Comparison of ENCODE assay signal across 23 cellular contexts in genomic region chr17:6796887-6797490, GRCh38. TPM values are rescaled to one million over a fixed set of nuclear protein-coding genes. Genes with fewer than 3 reads are reported as not detected.
DNase-seq lines count a peak whose midpoint lies in the region; ATAC-seq, FAIRE-seq and TF ChIP-seq lines count a peak whose summit lies in the region.
"Had no signal": no experiment of that assay in that cellular context is flagged by ENCODE, and none has a peak within 500 bp of the region (broad histone marks: within the 10 kb centered on the region; RNA-seq: fewer than 3 reads in every experiment).

No MANE protein-coding gene starts in this region.

- peak; percentile 86 for FAIRE-seq in keratinocyte (lab: Jason Lieb, UNC)
- FAIRE-seq: astrocyte had no signal

- H3K4me2 ChIP-seq in keratinocyte (ENCODE audit: control insufficient read depth, extremely low read depth, insufficient read depth, low read depth, low read length): peak overlapping the region; percentile 41

- H3K36me3 ChIP-seq in keratinocyte (ENCODE audit: control insufficient read depth in 2 of 2, extremely low read depth in 1 of 2, insufficient read depth in 2 of 2, low read length in 2 of 2): no peaks in the 10 kb centered on the region
- H3K36me3 ChIP-seq: colonic mucosa, heart left ventricle, Peyer's patch had no signal

- H3K9ac ChIP-seq in keratinocyte (ENCODE audit: control insufficient read depth, extremely low read depth, insufficient read depth, low read length): no peak overlapping the region

- TF ChIP-seq CTCF in AG10803 (conservative IDR thresholded peaks at IDR 0.05; ENCODE audit: low read length) (no peak), keratinocyte (optimal IDR thresholded peaks at IDR 0.05 in 1 of 3, IDR thresholded peaks at IDR 0.05 in 1 of 3, conservative IDR thresholded peaks at IDR 0.05 in 1 of 3; ENCODE audit: extremely low read depth in 1 of 3, insufficient read depth in 2 of 3, low read length in 3 of 3) (no peak)

- ATAC-seq in sciatic nerve: no peak
- no peak for ATAC-seq in HG03442 (IDR thresholded peaks at IDR 0.05; ENCODE audit: unreplicated experiment)
- no peak for ATAC-seq in HG03457 (IDR thresholded peaks at IDR 0.05; ENCODE audit: unreplicated experiment)
- ATAC-seq: heart left ventricle had no signal

- no peaks in the 10 kb centered on the region for H3K79me2 ChIP-seq in keratinocyte (ENCODE audit: control insufficient read depth, insufficient read depth, low read length)

- H3K27ac ChIP-seq in keratinocyte (ENCODE audit: control insufficient read depth, insufficient read depth, low read length): peak overlapping the region; percentile 8
- H3K27ac ChIP-seq: colonic mucosa, heart left ventricle, Peyer's patch had no signal

- H3K27me3 ChIP-seq in keratinocyte (ENCODE audit: control insufficient read depth, extremely low read depth, insufficient read depth, low read length): no peaks in the 10 kb centered on the region
- H3K27me3 ChIP-seq: colonic mucosa, Peyer's patch had no signal

- DNase-seq in AG10803 (ENCODE audit: low read depth) (peak; percentile 54), LHCN-M2 (ENCODE audit: low read depth) (peak; percentile 79), amniotic epithelial cell (ENCODE audit: low read depth) (peak; percentile 22), keratinocyte (ENCODE audit: low read depth, low spot score) (peak; percentile 79), sciatic nerve (ENCODE audit: low spot score) (no peak), HT-29 (ENCODE audit: low spot score) (no peak)
- DNase-seq: activated CD4-positive, alpha-beta T cell treated with anti-CD3 and anti-CD28 coated beads, Interleukin-2, amount 10 ng/mL, durations not matched to agents 7 days and 5 days; activated naive CD4-positive, alpha-beta T cell treated with anti-CD3 and anti-CD28 coated beads for 36 hours; colonic mucosa; heart left ventricle; IMR-90; islet precursor cell; mesendoderm; NCI-H1092 treated with DMSO at 0.1 percent for 48 hours; Peyer's patch had no signal

- dilution Hi-C loops in keratinocyte (cut with MboI; ENCODE audit: extremely low pct_ligation_motif_present, low sequenced_read_pairs): no loop called here

- no peak overlapping the region for H2AFZ ChIP-seq in keratinocyte (ENCODE audit: control insufficient read depth, low read length)

- H3K4me3 ChIP-seq in AG10803 (ENCODE audit: low read length) (no peak overlapping the region), keratinocyte (ENCODE audit: control insufficient read depth in 2 of 3, extremely low read depth in 1 of 3, insufficient read depth in 2 of 3, low read depth in 1 of 3, low read length in 3 of 3) (no peak overlapping the region)
- H3K4me3 ChIP-seq: colonic mucosa, heart left ventricle, Peyer's patch had no signal

- H3K9me3 ChIP-seq in keratinocyte (ENCODE audit: control insufficient read depth, low read depth, low read length): no peaks in the 10 kb centered on the region
- H3K9me3 ChIP-seq: colonic mucosa, heart left ventricle, Peyer's patch had no signal

- intact Hi-C loops in sciatic nerve (cut with DNase I): no loop called here

- no peaks in the 10 kb centered on the region for H4K20me1 ChIP-seq in keratinocyte (ENCODE audit: control insufficient read depth, extremely low read depth, insufficient read depth, low read length)

- H3K9me1 ChIP-seq in keratinocyte (ENCODE audit: control insufficient read depth, extremely low read depth, insufficient read depth, low read length): no peaks in the 10 kb centered on the region

- peaks cover 24% of the 10 kb centered on the region for H3K4me1 ChIP-seq in keratinocyte (ENCODE audit: control insufficient read depth, extremely low read depth, insufficient read depth, low read length)
- H3K4me1 ChIP-seq: colonic mucosa, heart left ventricle, Peyer's patch had no signal

RNA-seq across cellular contexts. Expression of gene FBXO39, which starts 21.0 kb away (rescaled TPM):
- total RNA-seq in LHCN-M2 (2014; rRNA removed) (not detected in 2 replicates), sciatic nerve (0.98 TPM)
- polyA plus RNA-seq in LHCN-M2 (2012): 0.06 TPM
- polyA plus RNA-seq in keratinocyte: 1.9 to 3.3 TPM (median 2.5 TPM) in 3 replicates
- 0.61 TPM for polyA plus RNA-seq in keratinocyte (2011; ENCODE audit: low read depth)
- polyA plus RNA-seq in keratinocyte (2011; cell fraction: cytosol; rRNA removed): 1.5 and 2.4 TPM in 2 replicates
- 3.9 and 4.4 TPM in 2 replicates for polyA plus RNA-seq in keratinocyte (2011; cell fraction: nucleus; rRNA removed)
- 0.27 and 1.1 TPM in 2 replicates for polyA plus RNA-seq in keratinocyte (2012; ENCODE audit: low replicate concordance)
- polyA minus RNA-seq in keratinocyte: 0.92 to 2.1 TPM in 2 of 3 replicates, not detected in the other
- not detected for polyA minus RNA-seq in keratinocyte (2011; cell fraction: cytosol; rRNA and poly(A)+ RNA removed)
- polyA minus RNA-seq in keratinocyte (2011; cell fraction: nucleus; rRNA and poly(A)+ RNA removed): 1.5 and 1.9 TPM in 2 replicates
- not detected in 2 replicates for total RNA-seq in HT-29 (2014; rRNA removed; shearing (Covaris generic))
- total RNA-seq: activated naive CD4-positive, alpha-beta T cell treated with anti-CD3 and anti-CD28 coated beads for 36 hours; colonic mucosa; epithelial cell of proximal tubule; IMR-90 had no signal
- polyA plus RNA-seq: IMR-90, neural cell had no signal

RNA-seq across cellular contexts. Expression of gene TEKT1, which starts 34.5 kb away (rescaled TPM):
- total RNA-seq in LHCN-M2 (2014; rRNA removed): not detected in 2 replicates
- not detected for polyA plus RNA-seq in LHCN-M2 (2012)
- not detected in 3 replicates for polyA plus RNA-seq in keratinocyte
- polyA plus RNA-seq in keratinocyte (2011; ENCODE audit: low read depth): not detected
- not detected in 2 replicates for polyA plus RNA-seq in keratinocyte (2011; cell fraction: cytosol; rRNA removed)
- not detected in 2 replicates for polyA plus RNA-seq in keratinocyte (2011; cell fraction: nucleus; rRNA removed)
- polyA plus RNA-seq in keratinocyte (2012; ENCODE audit: low replicate concordance): not detected in 2 replicates
- not detected in 3 replicates for polyA minus RNA-seq in keratinocyte
- not detected for polyA minus RNA-seq in keratinocyte (2011; cell fraction: cytosol; rRNA and poly(A)+ RNA removed)
- polyA minus RNA-seq in keratinocyte (2011; cell fraction: nucleus; rRNA and poly(A)+ RNA removed): not detected in 2 replicates
- 0.89 TPM for total RNA-seq in sciatic nerve
- not detected in 2 replicates for total RNA-seq in HT-29 (2014; rRNA removed; shearing (Covaris generic))
- total RNA-seq: activated CD4-positive, alpha-beta T cell treated with anti-CD3 and anti-CD28 coated beads, Interleukin-2, amount 10 ng/mL, durations not matched to agents 7 days and 5 days; activated naive CD4-positive, alpha-beta T cell treated with anti-CD3 and anti-CD28 coated beads for 36 hours; astrocyte; colonic mucosa; epithelial cell of proximal tubule; heart left ventricle; IMR-90; Peyer's patch; pulmonary artery endothelial cell; urinary bladder had no signal
- polyA plus RNA-seq: AG04450, heart left ventricle, IMR-90, urinary bladder had no signal

RNA-seq across cellular contexts. Expression of gene XAF1, which starts 41.1 kb away (rescaled TPM):
- total RNA-seq in LHCN-M2 (2014; rRNA removed) (3.0 and 6.7 TPM in 2 replicates), sciatic nerve (67.4 TPM)
- 1.9 TPM for polyA plus RNA-seq in LHCN-M2 (2012)
- polyA plus RNA-seq in keratinocyte: 5.6 to 10.6 TPM (median 8.9 TPM) in 3 replicates
- polyA plus RNA-seq in keratinocyte (2011; ENCODE audit: low read depth): 0.10 TPM
- polyA plus RNA-seq in keratinocyte (2011; cell fraction: cytosol; rRNA removed): 4.4 and 4.7 TPM in 2 replicates
- polyA plus RNA-seq in keratinocyte (2011; cell fraction: nucleus; rRNA removed): 21.9 and 25.1 TPM in 2 replicates
- 0.18 and 22.5 TPM in 2 replicates for polyA plus RNA-seq in keratinocyte (2012; ENCODE audit: low replicate concordance)
- 23.2 to 78.4 TPM (median 28.7 TPM) in 3 replicates for polyA minus RNA-seq in keratinocyte
- polyA minus RNA-seq in keratinocyte (2011; cell fraction: cytosol; rRNA and poly(A)+ RNA removed): 8.1 TPM
- 12.0 and 19.1 TPM in 2 replicates for polyA minus RNA-seq in keratinocyte (2011; cell fraction: nucleus; rRNA and poly(A)+ RNA removed)
- 1.5 and 2.2 TPM in 2 replicates for total RNA-seq in HT-29 (2014; rRNA removed; shearing (Covaris generic))
- polyA plus RNA-seq: neural cell had no signal

Comparison
In these comparisons a context has a peak if more than half of its experiments do, and no peak if none do; other contexts are left out.
1. DNase-seq: peak in AG10803 (single experiment), LHCN-M2 (single experiment), amniotic epithelial cell (single experiment) and keratinocyte (single experiment); none in sciatic nerve (single experiment) and HT-29 (single experiment).